In genomic region chr5:132746592-132747063, GRCh38 we compare ENCODE assay signal across 9 cellular contexts. TPM values are rescaled to one million over a fixed set of nuclear protein-coding genes. Genes with fewer than 3 reads are reported as not detected.
DNase-seq lines count a peak whose midpoint lies in the region; ATAC-seq, FAIRE-seq and TF ChIP-seq lines count a peak whose summit lies in the region.
"Had no signal": no experiment of that assay in that cellular context is flagged by ENCODE, and none has a peak within 500 bp of the region (broad histone marks: within the 10 kb centered on the region; RNA-seq: fewer than 3 reads in every experiment).

No MANE protein-coding gene starts in this region.

- TF ChIP-seq RAD21 in GM12878 (IDR thresholded peaks at IDR 0.05; ENCODE audit: insufficient read depth, low read depth, low read length): peak; percentile 20; the same call in 1 of the 2 replicates

- no peaks in the 10 kb centered on the region for H3K36me3 ChIP-seq in ES-I3 (ENCODE audit: insufficient read depth, low read length)
- no peaks in the 10 kb centered on the region for H3K36me3 ChIP-seq in KMS-11 (ENCODE audit: insufficient read depth)
- no peaks in the 10 kb centered on the region for H3K36me3 ChIP-seq in GM12878 (ENCODE audit: control insufficient read depth in 2 of 2, insufficient read depth in 2 of 2, low read length in 1 of 2)

- peak overlapping the region; percentile 87 for H2AFZ ChIP-seq in KMS-11 (ENCODE audit: low read depth)
- peak overlapping the region; percentile 89 for H2AFZ ChIP-seq in GM12878 (ENCODE audit: control insufficient read depth, low read depth, low read length)

- H3K4me1 ChIP-seq in ES-I3 (ENCODE audit: insufficient read depth, low read length) (no peaks in the 10 kb centered on the region), KMS-11 (ENCODE audit: low read depth, poor library complexity, severe bottlenecking) (peaks cover 51% of the 10 kb centered on the region), GM12878 (ENCODE audit: control insufficient read depth, insufficient read depth, low read length) (peaks cover 19% of the 10 kb centered on the region)

- POLR2A ChIA-PET in GM12878 (lab: Charles Lee): interaction anchor here (1.0 to 6.6 kb wide), 8 partner anchors 9 to 217 kb away, joined by 3 to 40 read pairs (median 8); partner anchors contain the start of genes AFF4, KIF3A, RAD50 and SEPTIN8

- in situ Hi-C loops in GM12878 (cut with MboI): no loop called here

- FAIRE-seq in GM12878 (lab: Jason Lieb, UNC): no peak

- SMC1A ChIA-PET in GM12878 (lab: Charles Lee; ENCODE audit: uncharacterized antibody, unreplicated experiment): interaction anchor here (0.6 to 11.1 kb wide), 20 partner anchors 8 to 225 kb away, joined by 3 to 88 read pairs (median 4); partner anchors contain the start of genes IL4, KIF3A and SEPTIN8

- RAD21 ChIA-PET in GM12878 (lab: Charles Lee; ENCODE audit: unreplicated experiment): interaction anchor here (1.1 to 10.5 kb wide), 15 partner anchors 10 to 241 kb away, joined by 3 to 127 read pairs (median 5); partner anchors contain the start of genes KIF3A, SEPTIN8 and SOWAHA

- H3K27me3 ChIP-seq in KMS-11 (ENCODE audit: insufficient read depth, low read depth) (no peaks in the 10 kb centered on the region), GM12878 (replicated peaks in 1 of 2; ENCODE audit: control insufficient read depth in 2 of 2, insufficient read depth in 2 of 2, low read length in 1 of 2) (no peaks in the 10 kb centered on the region)

- H3K4me3 ChIP-seq in KMS-11 (IDR thresholded peaks at IDR 0.05; ENCODE audit: insufficient read depth, low read depth, low read length) (no peak overlapping the region), GM12878 (peak overlapping the region; percentile 72)

- H3K9ac ChIP-seq in ES-I3 (ENCODE audit: low read depth, low read length) (peak overlapping the region; percentile 61; the same call in 1 of the 2 replicates), KMS-11 (peak overlapping the region; percentile 87), GM12878 (ENCODE audit: control insufficient read depth, insufficient read depth, low read length) (peak overlapping the region; percentile 53; the same call in 1 of the 2 replicates)

- H3K4me2 ChIP-seq in KMS-11 (peak overlapping the region; percentile 97), GM12878 (ENCODE audit: control insufficient read depth, insufficient read depth) (peak overlapping the region; percentile 99)

- ATAC-seq in GM12878 (no peak), left lobe of liver (peak; percentile 32), HG03025 (IDR thresholded peaks at IDR 0.05; ENCODE audit: low FRiP score, unreplicated experiment) (no peak), HG02840 (IDR thresholded peaks at IDR 0.05; ENCODE audit: low FRiP score, unreplicated experiment) (no peak)
- ATAC-seq in stimulated activated naive CD8-positive, alpha-beta T cell treated with anti-CD3 and anti-CD28 coated beads, Interleukin-15, Interleukin-2, amounts not matched to agents 100 U/mL and 50 U/mL, for 24 hours: peak; percentile 53

- no peak for TF ChIP-seq EP300 in GM12878 (IDR thresholded peaks at IDR 0.05; ENCODE audit: borderline replicate concordance in 1 of 2, control insufficient read depth in 1 of 2, low read depth in 2 of 2, low read length in 2 of 2)

- WGBS in GM12878 (ENCODE audit: insufficient coverage, insufficient replicate concordance, low lambda C conversion rate, missing lambda C conversion rate): 28% methylated on average over 8 of the region's 8 CpGs

- H3K27ac ChIP-seq in KMS-11 (peak overlapping the region; percentile 89), GM12878 (ENCODE audit: control insufficient read depth, insufficient read depth) (no peak overlapping the region)

- intact Hi-C loops in GM12878 (cut with micrococcal nuclease; ENCODE audit: unreplicated experiment): no loop called here

- no peak for DNase-seq in GM12878 (ENCODE audit: low read depth, low spot score)
- DNase-seq in left lobe of liver (ENCODE audit: low spot score): no peak
- peak; percentile 64 for DNase-seq in stimulated activated naive CD8-positive, alpha-beta T cell treated with anti-CD3 and anti-CD28 coated beads, Interleukin-15, Interleukin-2, amounts not matched to agents 100 U/mL and 50 U/mL, for 24 hours
- no peak for DNase-seq in stimulated activated naive CD4-positive, alpha-beta T cell treated with Interleukin-2 at 50 U/mL for 16 hours (lab: John Stamatoyannopoulos, UW)

- TF ChIP-seq CTCF in KMS-11 (conservative IDR thresholded peaks at IDR 0.05; ENCODE audit: low read depth, low read length) (no peak), GM12878 (IDR thresholded peaks at IDR 0.05 in 2 of 3, conservative IDR thresholded peaks at IDR 0.05 in 1 of 3; ENCODE audit: control insufficient read depth in 2 of 3, extremely low read depth in 1 of 3, insufficient read depth in 1 of 3, low read depth in 3 of 3, low read length in 3 of 3) (peak; percentile 47 to 56 (median 53))

- BruUV-seq in GM12878 (replicated peaks; lab: Mats Ljungman, UMichigan): no TSS peak

- H4K20me1 ChIP-seq in KMS-11 (ENCODE audit: insufficient read depth) (no peaks in the 10 kb centered on the region), GM12878 (ENCODE audit: control insufficient read depth, insufficient read depth) (no peaks in the 10 kb centered on the region)

- H3K9me3 ChIP-seq in ES-I3 (ENCODE audit: control insufficient read depth, insufficient read depth, low read length) (no peaks in the 10 kb centered on the region), GM12878 (replicated peaks; ENCODE audit: control insufficient read depth, insufficient read depth, low read length) (no peaks in the 10 kb centered on the region; the same call in 2 of the 3 replicates)

- CTCF ChIA-PET in GM12878 (lab: Yijun Ruan, JAX): interaction anchor here (0.7 to 5.5 kb wide), 20 partner anchors 9 to 238 kb away, joined by 3 to 54 read pairs (median 4); partner anchors contain the start of gene KIF3A

- TF ChIP-seq POLR2A in GM12878 (IDR thresholded peaks at IDR 0.05; ENCODE audit: low read depth, low read length): no peak

- peaks cover 4% of the 10 kb centered on the region; the same call in 1 of the 2 replicates for H3K79me2 ChIP-seq in KMS-11 (ENCODE audit: insufficient read depth, low read depth)
- no peaks in the 10 kb centered on the region for H3K79me2 ChIP-seq in GM12878 (ENCODE audit: control insufficient read depth, insufficient read depth, low read length)

TF ChIP-seq in GM12878, 131 proteins besides CTCF, POLR2A, EP300 and RAD21 (continues in another document):
- no peak for TF ChIP-seq CREB1 (IDR thresholded peaks at IDR 0.05; ENCODE audit: low read depth)
- TF ChIP-seq ATF7 (IDR thresholded peaks at IDR 0.05; ENCODE audit: low read depth): peak; percentile 59

RNA-seq across cellular contexts. Expression of gene CCNI2, which starts 0.6 kb away (rescaled TPM):
- 49.3 and 50.2 TPM in 2 replicates for total RNA-seq in GM12878 (2013; cell fraction: nucleolus; rRNA removed)
- total RNA-seq in GM12878 (2014; rRNA removed) (3.4 and 4.4 TPM in 2 replicates), GM12878 (2014; rRNA removed; fragmentation: Illumina TruSeq; extraction: Trizol) (2.2 and 3.1 TPM in 2 replicates), GM12878 (2021) (3.4 and 4.8 TPM in 2 replicates), left lobe of liver (not detected)
- polyA plus RNA-seq in GM12878 (2011; ENCODE audit: low read depth): 7.3 TPM
- polyA plus RNA-seq in GM12878 (2011; rRNA removed) (1.8 and 2.2 TPM in 2 replicates), GM12878 (2014; fragmentation: Illumina TruSeq; extraction: Trizol) (0.97 and 2.9 TPM in 2 replicates), GM12878 (2014; fragmentation: Nextera tagmentation; extraction: Ambion mirVana) (1 to 10 TPM; 3.1 to 8.0 TPM), GM12878 (2014; rRNA removed) (2.9 and 4.6 TPM in 2 replicates), GM12878 (2016; fragmentation: Nextera tagmentation; extraction: Ambion mirVana) (1 to 10 TPM; 2.7 to 3.6 TPM)
- 1.3 and 1.4 TPM in 2 replicates for polyA plus RNA-seq in GM12878 (2011; cell fraction: cytosol; rRNA removed)
- polyA plus RNA-seq in GM12878 (2011; cell fraction: nucleus; rRNA removed): 5.0 and 10.1 TPM in 2 replicates
- 5.1 and 11.5 TPM in 2 replicates for polyA plus RNA-seq in GM12878 (2012)
- 1.8 and 3.7 TPM in 2 replicates for polyA minus RNA-seq in GM12878 (2011; rRNA and poly(A)+ RNA removed)
- 0.67 TPM in 1 of 2 replicates, not detected in the other for polyA minus RNA-seq in GM12878 (2011; cell fraction: cytosol; rRNA and poly(A)+ RNA removed)
- 5.2 and 7.3 TPM in 2 replicates for polyA minus RNA-seq in GM12878 (2011; cell fraction: nucleus; rRNA and poly(A)+ RNA removed)
- total RNA-seq: RPMI7951 had no signal

RNA-seq across cellular contexts. Expression of gene KIF3A, which starts 9.3 kb away (rescaled TPM):
- 119 and 135 TPM in 2 replicates for total RNA-seq in GM12878 (2013; cell fraction: nucleolus; rRNA removed)
- 3.8 and 4.6 TPM in 2 replicates for total RNA-seq in GM12878 (2014; rRNA removed)
- 12.3 and 14.9 TPM in 2 replicates for total RNA-seq in GM12878 (2014; rRNA removed; fragmentation: Illumina TruSeq; extraction: Trizol)
- 8.7 and 9.3 TPM in 2 replicates for total RNA-seq in GM12878 (2021)
- 6.0 TPM for polyA plus RNA-seq in GM12878 (2011; ENCODE audit: low read depth)
- polyA plus RNA-seq in GM12878 (2011; rRNA removed): 36.5 and 65.9 TPM in 2 replicates
- polyA plus RNA-seq in GM12878 (2011; cell fraction: cytosol; rRNA removed): 7.9 and 8.7 TPM in 2 replicates
- polyA plus RNA-seq in GM12878 (2011; cell fraction: nucleus; rRNA removed): 26.7 and 28.1 TPM in 2 replicates
- polyA plus RNA-seq in GM12878 (2012): 6.3 and 8.3 TPM in 2 replicates
- 10.7 and 14.1 TPM in 2 replicates for polyA plus RNA-seq in GM12878 (2014; fragmentation: Illumina TruSeq; extraction: Trizol)
- 1 to 10 TPM; 2.7 to 3.0 TPM for polyA plus RNA-seq in GM12878 (2014; fragmentation: Nextera tagmentation; extraction: Ambion mirVana)
- polyA plus RNA-seq in GM12878 (2014; rRNA removed): 4.7 and 6.7 TPM in 2 replicates
- 10 to 100 TPM; 11.5 to 12.1 TPM for polyA plus RNA-seq in GM12878 (2016; fragmentation: Nextera tagmentation; extraction: Ambion mirVana)
- polyA minus RNA-seq in GM12878 (2011; rRNA and poly(A)+ RNA removed): 17.3 and 27.5 TPM in 2 replicates
- polyA minus RNA-seq in GM12878 (2011; cell fraction: cytosol; rRNA and poly(A)+ RNA removed): 9.1 and 10.0 TPM in 2 replicates
- 15.4 and 18.8 TPM in 2 replicates for polyA minus RNA-seq in GM12878 (2011; cell fraction: nucleus; rRNA and poly(A)+ RNA removed)
- 1.5 TPM for total RNA-seq in left lobe of liver

RNA-seq across cellular contexts. Expression of gene SEPTIN8, which starts 30.4 kb away (rescaled TPM):
- total RNA-seq in GM12878 (2013; cell fraction: nucleolus; rRNA removed): 67.8 and 78.8 TPM in 2 replicates
- total RNA-seq in GM12878 (2014; rRNA removed) (31.0 and 35.7 TPM in 2 replicates), GM12878 (2014; rRNA removed; fragmentation: Illumina TruSeq; extraction: Trizol) (26.5 and 27.8 TPM in 2 replicates), GM12878 (2021) (39.0 and 42.0 TPM in 2 replicates), left lobe of liver (12.2 TPM)
- 15.1 TPM for polyA plus RNA-seq in GM12878 (2011; ENCODE audit: low read depth)
- polyA plus RNA-seq in GM12878 (2011; rRNA removed) (82.7 and 96.1 TPM in 2 replicates), GM12878 (2014; fragmentation: Illumina TruSeq; extraction: Trizol) (40.2 and 40.7 TPM in 2 replicates), GM12878 (2014; fragmentation: Nextera tagmentation; extraction: Ambion mirVana) (1 to 10 TPM; 6.1 to 7.6 TPM), GM12878 (2014; rRNA removed) (33.2 and 34.7 TPM in 2 replicates), GM12878 (2016; fragmentation: Nextera tagmentation; extraction: Ambion mirVana) (10 to 100 TPM; 21.8 to 21.9 TPM)
- polyA plus RNA-seq in GM12878 (2011; cell fraction: cytosol; rRNA removed): 74.2 and 76.3 TPM in 2 replicates
- 197 and 245 TPM in 2 replicates for polyA plus RNA-seq in GM12878 (2011; cell fraction: nucleus; rRNA removed)
- 21.8 and 26.7 TPM in 2 replicates for polyA plus RNA-seq in GM12878 (2012)
- 59.2 and 75.0 TPM in 2 replicates for polyA minus RNA-seq in GM12878 (2011; rRNA and poly(A)+ RNA removed)
- polyA minus RNA-seq in GM12878 (2011; cell fraction: cytosol; rRNA and poly(A)+ RNA removed): 23.0 and 24.1 TPM in 2 replicates
- 45.3 and 49.8 TPM in 2 replicates for polyA minus RNA-seq in GM12878 (2011; cell fraction: nucleus; rRNA and poly(A)+ RNA removed)

Comparison
In these comparisons a context has a peak if more than half of its experiments do, and no peak if none do; other contexts are left out.
1. ATAC-seq: peak in left lobe of liver (single experiment) and stimulated activated naive CD8-positive, alpha-beta T cell treated with anti-CD3 and anti-CD28 coated beads, Interleukin-15, Interleukin-2, amounts not matched to agents 100 U/mL and 50 U/mL, for 24 hours (single experiment); none in GM12878 (single experiment), HG03025 (single experiment) and HG02840 (single experiment).
2. Peak in every context shown above with its lines, with median percentiles within 50 percentile points of each other: H3K9ac ChIP-seq.